ENCODE assay signal across 17 cellular contexts in genomic region chr15:89587955-89588354, GRCh38. TPM values are rescaled to one million over a fixed set of nuclear protein-coding genes. Genes with fewer than 3 reads are reported as not detected.
DNase-seq lines count a peak whose midpoint lies in the region; ATAC-seq, FAIRE-seq and TF ChIP-seq lines count a peak whose summit lies in the region.
"Had no signal": no experiment of that assay in that cellular context is flagged by ENCODE, and none has a peak within 500 bp of the region (broad histone marks: within the 10 kb centered on the region; RNA-seq: fewer than 3 reads in every experiment).

No MANE protein-coding gene starts in this region.

- H3K4me1 ChIP-seq in astrocyte (ENCODE audit: insufficient read depth, low read length): peaks cover 9% of the 10 kb centered on the region
- no peaks in the 10 kb centered on the region for H3K4me1 ChIP-seq in left lung
- H3K4me1 ChIP-seq: esophagus squamous epithelium, lower lobe of right lung had no signal

- H3K9ac ChIP-seq in astrocyte (ENCODE audit: low read length): no peak overlapping the region
- H3K9ac ChIP-seq: KMS-11 had no signal

- H3K27me3 Mint-ChIP-seq in astrocyte (ENCODE audit: low read depth, unreplicated experiment): no peaks in the 10 kb centered on the region
- H3K27me3 Mint-ChIP-seq: dendritic cell treated with granulocyte-macrophage colony-stimulating factor and Interleukin-4, amounts not matched to agents 40 ng/mL and 50 ng/mL, for 4 days had no signal

- intact Hi-C loops in left lung (cut with DNase I): no loop called here

- no peaks in the 10 kb centered on the region for H3K9me3 Mint-ChIP-seq in astrocyte (ENCODE audit: unreplicated experiment)
- H3K9me3 Mint-ChIP-seq: dendritic cell treated with granulocyte-macrophage colony-stimulating factor and Interleukin-4, amounts not matched to agents 40 ng/mL and 50 ng/mL, for 4 days; nephron progenitor cell had no signal

- H3K27me3 ChIP-seq in astrocyte (ENCODE audit: insufficient read depth, low read length) (no peaks in the 10 kb centered on the region), left lung (no peaks in the 10 kb centered on the region)
- H3K27me3 ChIP-seq: esophagus squamous epithelium had no signal

- H3K27ac Mint-ChIP-seq in astrocyte (ENCODE audit: unreplicated experiment): no peak overlapping the region
- H3K27ac Mint-ChIP-seq: activated CD8-positive, alpha-beta T cell treated with anti-CD3 and anti-CD28 coated beads, Interleukin-2, amount 10 ng/mL, durations not matched to agents 7 days and 5 days; dendritic cell treated with granulocyte-macrophage colony-stimulating factor and Interleukin-4, amounts not matched to agents 40 ng/mL and 50 ng/mL, for 4 days; nephron progenitor cell had no signal

- H3K9me3 ChIP-seq in astrocyte (ENCODE audit: insufficient read depth, low read depth, low read length): no peaks in the 10 kb centered on the region
- H3K9me3 ChIP-seq in left lung: no peaks in the 10 kb centered on the region
- H3K9me3 ChIP-seq: esophagus squamous epithelium, lower lobe of right lung had no signal

- ATAC-seq in left lung (no peak), GM18858 (IDR thresholded peaks at IDR 0.05; ENCODE audit: unreplicated experiment) (no peak), HG03280 (IDR thresholded peaks at IDR 0.05; ENCODE audit: unreplicated experiment) (no peak), HG03097 (IDR thresholded peaks at IDR 0.05; ENCODE audit: low FRiP score, unreplicated experiment) (no peak)
- ATAC-seq: activated CD8-positive, alpha-beta T cell treated with anti-CD3 and anti-CD28 coated beads, Interleukin-2, amount 10 ng/mL, durations not matched to agents 7 days and 5 days; lower lobe of right lung had no signal

- H3K27ac ChIP-seq in astrocyte (ENCODE audit: low read depth, low read length) (peak overlapping the region; percentile 12), left lung (no peak overlapping the region)
- H3K27ac ChIP-seq: esophagus squamous epithelium, KMS-11, lower lobe of right lung, SK-N-MC had no signal

- H3K4me3 ChIP-seq in AG09309 (ENCODE audit: control insufficient read depth, low read depth, low read length) (no peak overlapping the region), astrocyte (ENCODE audit: insufficient read depth, low read depth, low read length) (no peak overlapping the region), foreskin fibroblast (ENCODE audit: low read depth in 1 of 2, low read length in 2 of 2) (no peak overlapping the region), left lung (no peak overlapping the region)
- H3K4me3 ChIP-seq: esophagus squamous epithelium, lower lobe of right lung, SK-N-MC had no signal

- H3K79me2 ChIP-seq in astrocyte (ENCODE audit: insufficient read depth, low read length): peaks cover 26% of the 10 kb centered on the region

- TF ChIP-seq CTCF in AG09309 (IDR thresholded peaks at IDR 0.05; ENCODE audit: control insufficient read depth, insufficient read depth, low read depth, low read length, missing control alignments) (no peak), astrocyte (IDR thresholded peaks at IDR 0.05; ENCODE audit: insufficient read depth, low read depth, low read length) (no peak), foreskin fibroblast (IDR thresholded peaks at IDR 0.05; ENCODE audit: low read depth, low read length) (no peak), left lung (IDR thresholded peaks at IDR 0.05) (no peak)

- FAIRE-seq in astrocyte (lab: Jason Lieb, UNC): no peak
- FAIRE-seq: TTC549 had no signal

- H3K4me1 Mint-ChIP-seq in astrocyte (ENCODE audit: low read depth, unreplicated experiment): peaks cover 2% of the 10 kb centered on the region
- H3K4me1 Mint-ChIP-seq: nephron progenitor cell had no signal

- no peaks in the 10 kb centered on the region for H3K36me3 Mint-ChIP-seq in astrocyte (ENCODE audit: low read depth, unreplicated experiment)

- DNase-seq in AG09309 (ENCODE audit: low read depth) (peak; percentile 10), HT1080 (ENCODE audit: low read depth) (peak; percentile 85), astrocyte (ENCODE audit: low read depth) (peak; percentile 55), foreskin fibroblast (peak; percentile 52 to 70), left lung (no peak)
- DNase-seq: activated CD8-positive, alpha-beta T cell treated with anti-CD3 and anti-CD28 coated beads, Interleukin-2, amount 10 ng/mL, durations not matched to agents 7 days and 5 days; Calu3; esophagus squamous epithelium; lower lobe of right lung; nephron progenitor cell had no signal

- peak overlapping the region; percentile 70 for H2AFZ ChIP-seq in astrocyte (ENCODE audit: low read depth, low read length)

- H4K20me1 ChIP-seq in astrocyte (ENCODE audit: insufficient read depth, low read length): no peaks in the 10 kb centered on the region

- peak overlapping the region; percentile 63 for H3K4me2 ChIP-seq in astrocyte (ENCODE audit: low read length)
- H3K4me2 ChIP-seq: KMS-11 had no signal

- H3K36me3 ChIP-seq in astrocyte (ENCODE audit: insufficient read depth, low read length): peaks cover 23% of the 10 kb centered on the region
- H3K36me3 ChIP-seq in left lung: peaks cover 0 to 3% of the 10 kb centered on the region in 2 donors
- H3K36me3 ChIP-seq: lower lobe of right lung had no signal

- no peak overlapping the region for H3K4me3 Mint-ChIP-seq in astrocyte (ENCODE audit: unreplicated experiment)
- H3K4me3 Mint-ChIP-seq: activated CD8-positive, alpha-beta T cell treated with anti-CD3 and anti-CD28 coated beads, Interleukin-2, amount 10 ng/mL, durations not matched to agents 7 days and 5 days; dendritic cell treated with granulocyte-macrophage colony-stimulating factor and Interleukin-4, amounts not matched to agents 40 ng/mL and 50 ng/mL, for 4 days; nephron progenitor cell had no signal

RNA-seq across cellular contexts. Expression of gene TICRR, which starts 12.7 kb away (rescaled TPM):
- 8.9 and 10.1 TPM in 2 replicates for total RNA-seq in HT1080 (2014; rRNA removed; shearing (Covaris generic))
- 6.2 and 6.3 TPM in 2 replicates for polyA plus RNA-seq in HT1080 (2015; cell fraction: cytosol; rRNA removed)
- polyA plus RNA-seq in HT1080 (2015; cell fraction: nucleus; rRNA removed): 24.4 and 25.0 TPM in 2 replicates
- total RNA-seq in astrocyte (2.8 and 2.9 TPM in 2 replicates), left lung (1 to 10 TPM; 1.7 to 1.8 TPM)

Comparison
In these comparisons a context has a peak if more than half of its experiments do, and no peak if none do; other contexts are left out.
1. DNase-seq: peak in AG09309 (single experiment), HT1080 (single experiment), astrocyte (single experiment) and foreskin fibroblast (2 of 2); none in left lung (0 of 2).